ENCODE assay signal across 11 cellular contexts in genomic region chr3:50671331-50671730, GRCh38. TPM values are rescaled to one million over a fixed set of nuclear protein-coding genes. Genes with fewer than 3 reads are reported as not detected.
DNase-seq lines count a peak whose midpoint lies in the region; ATAC-seq, FAIRE-seq and TF ChIP-seq lines count a peak whose summit lies in the region.
"Had no signal": no experiment of that assay in that cellular context is flagged by ENCODE, and none has a peak within 500 bp of the region (broad histone marks: within the 10 kb centered on the region; RNA-seq: fewer than 3 reads in every experiment).

No MANE protein-coding gene starts in this region.

- 14% methylated on average over 4 of the region's 4 CpGs for WGBS in HepG2 (ENCODE audit: low lambda C conversion rate)
- 46% methylated on average over 4 of the region's 4 CpGs for WGBS in right lobe of liver (ENCODE audit: insufficient coverage, low coverage, low lambda C conversion rate, missing lambda C conversion rate)
- 69 to 71% methylated on average over 4 of the region's 4 CpGs for WGBS in lower leg skin, 2 donors

- no peaks in the 10 kb centered on the region for H3K79me2 ChIP-seq in HepG2 (ENCODE audit: insufficient read depth, low read length)
- H3K79me2 ChIP-seq in PC-3 (ENCODE audit: low read length) = no peaks in the 10 kb centered on the region

- H3K9ac ChIP-seq in HepG2 (ENCODE audit: insufficient read depth, low read depth, low read length) = no peak overlapping the region
- no peak overlapping the region for H3K9ac ChIP-seq in PC-3 (ENCODE audit: low read length)

- intact Hi-C loops in HepG2 (cut with micrococcal nuclease; ENCODE audit: unreplicated experiment) = no loop called here
- intact Hi-C loops in right lobe of liver (cut with DNase I) = no loop called here
- intact Hi-C loops in PC-3 (cut with micrococcal nuclease) = loop anchor here (5.0 kb wide), 1 partner anchor 54 kb away; the partner anchor contains the start of gene MAPKAPK3
- intact Hi-C loops in gastrocnemius medialis (cut with DNase I; ENCODE audit: low total_unique reads) = loop anchor here (10.0 kb wide), 1 partner anchor 107 kb away; the partner anchor contains the start of genes C3orf18 and HEMK1
- intact Hi-C loops in lower leg skin (cut with DNase I; ENCODE audit: low total_unique reads) = no loop called here

- H3K4me2 ChIP-seq in HepG2 (ENCODE audit: low read depth, low read length) (no peak overlapping the region), PC-3 (ENCODE audit: low read length) (0 out of 2 replicates have a peak overlapping the region, but pooled peaks have one; percentile 14)

- H3K4me3 ChIP-seq in HepG2 (replicated peaks in 1 of 3; ENCODE audit: insufficient read depth in 1 of 3, low read depth in 2 of 3, low read length in 3 of 3) (no peak overlapping the region), right lobe of liver (no peak overlapping the region), PC-3 (ENCODE audit: low read length) (no peak overlapping the region), gastrocnemius medialis (no peak overlapping the region), lower leg skin (ENCODE audit: low read depth, poor library complexity, severe bottlenecking) (no peak overlapping the region)
- H3K4me3 ChIP-seq: testis had no signal

- no peaks in the 10 kb centered on the region for H3K36me3 ChIP-seq in HepG2 (replicated peaks in 1 of 2; ENCODE audit: control insufficient read depth in 1 of 2, insufficient read depth in 2 of 2, low read length in 2 of 2)
- no peaks in the 10 kb centered on the region for H3K36me3 ChIP-seq in right lobe of liver
- no peaks in the 10 kb centered on the region for H3K36me3 ChIP-seq in PC-3 (ENCODE audit: low read depth, low read length)
- no peaks in the 10 kb centered on the region for H3K36me3 ChIP-seq in gastrocnemius medialis

- TF ChIP-seq POLR2A in HepG2 (IDR thresholded peaks at IDR 0.05; ENCODE audit: insufficient read depth in 1 of 2, low read depth in 2 of 2, low read length in 2 of 2) (no peak), right lobe of liver (IDR thresholded peaks at IDR 0.05) (no peak), gastrocnemius medialis (IDR thresholded peaks at IDR 0.05) (no peak), lower leg skin (IDR thresholded peaks at IDR 0.05) (no peak)

- H4K20me1 ChIP-seq in HepG2 (ENCODE audit: insufficient read depth, low read length) = peaks cover 8% of the 10 kb centered on the region; the same call in 1 of the 2 replicates
- H4K20me1 ChIP-seq in PC-3 (ENCODE audit: low read length) = peaks cover 3% of the 10 kb centered on the region; the same call in 1 of the 2 replicates

- H3K27ac ChIP-seq in HepG2 (ENCODE audit: extremely low read length, insufficient read depth, low read length) (no peak overlapping the region), right lobe of liver (no peak overlapping the region), PC-3 (ENCODE audit: low read length) (no peak overlapping the region), gastrocnemius medialis (no peak overlapping the region)
- H3K27ac ChIP-seq: testis had no signal

- TF ChIP-seq EP300 in HepG2 (IDR thresholded peaks at IDR 0.05; ENCODE audit: low read depth in 2 of 2, low read length in 2 of 2) = no peak
- no peak for TF ChIP-seq EP300 in HepG2 (CRISPR knock-in tag; IDR thresholded peaks at IDR 0.05; ENCODE audit: borderline replicate concordance)

- BruUV-seq in HepG2 (replicated peaks; lab: Mats Ljungman, UMichigan) (no TSS peak), PC-3 (replicated peaks; lab: Mats Ljungman, UMichigan) (no TSS peak)

- no peak for TF ChIP-seq CTCF in HepG2 (CRISPR knock-in tag; IDR thresholded peaks at IDR 0.05)
- TF ChIP-seq CTCF in right lobe of liver (IDR thresholded peaks at IDR 0.05) = no peak
- no peak for TF ChIP-seq CTCF in PC-3 (conservative IDR thresholded peaks at IDR 0.05; ENCODE audit: low read depth, low read length)
- TF ChIP-seq CTCF in gastrocnemius medialis (IDR thresholded peaks at IDR 0.05 in 4 of 5, conservative IDR thresholded peaks at IDR 0.05 in 1 of 5) = no peak
- TF ChIP-seq CTCF in lower leg skin (IDR thresholded peaks at IDR 0.05) = no peak

- H3F3A ChIP-seq in PC-3 (ENCODE audit: low read length, unreplicated experiment) = no peaks in the 10 kb centered on the region

- H3K9me2 ChIP-seq in PC-3 (replicated peaks; ENCODE audit: low read length) = no peaks in the 10 kb centered on the region

- H3K4me1 ChIP-seq in HepG2 (ENCODE audit: insufficient read depth, low read length) (no peaks in the 10 kb centered on the region), right lobe of liver (peaks cover 0 to 7% (median 0%) of the 10 kb centered on the region in 4 donors), PC-3 (ENCODE audit: insufficient read depth, low read length) (peaks cover 14% of the 10 kb centered on the region), gastrocnemius medialis (peaks cover 3 to 4% of the 10 kb centered on the region in 2 donors)
- H3K4me1 ChIP-seq: testis had no signal

- in situ Hi-C loops in HepG2 (cut with HindIII; ENCODE audit: extremely low pct_ligation_motif_present, low pct_unique_long_range_greater_than_20kb) (no loop called here), gastrocnemius medialis (cut with MboI; ENCODE audit: low sequenced_read_pairs in 4 of 4) (no loop called here)

- POLR2A ChIA-PET in HepG2 (lab: Yijun Ruan, JAX) (no interaction called here), PC-3 (lab: Charles Lee; ENCODE audit: unreplicated experiment) (no interaction called here)

- H3K9me3 ChIP-seq in HepG2 (ENCODE audit: low read length) (no peaks in the 10 kb centered on the region), right lobe of liver (no peaks in the 10 kb centered on the region), PC-3 (ENCODE audit: low read length) (no peaks in the 10 kb centered on the region), gastrocnemius medialis (no peaks in the 10 kb centered on the region)
- H3K9me3 ChIP-seq: testis had no signal

- no peak for FAIRE-seq in HepG2 (lab: Jason Lieb, UNC)
- peak; percentile 65 for FAIRE-seq in urothelium cell line (lab: Jason Lieb, UNC)

- H3K27me3 ChIP-seq in HepG2 (ENCODE audit: control insufficient read depth in 1 of 2, insufficient read depth in 2 of 2, low read length in 2 of 2) (peaks cover 6 to 66% of the 10 kb centered on the region in 2 experiments; a peak in 4 of 5 replicates), right lobe of liver (peaks cover 0 to 6% of the 10 kb centered on the region in 2 donors), PC-3 (ENCODE audit: low read length) (peaks cover 40% of the 10 kb centered on the region), gastrocnemius medialis (peaks cover 3 to 7% (median 4%) of the 10 kb centered on the region in 3 donors)
- H3K27me3 ChIP-seq: testis had no signal

- no peak for TF ChIP-seq RAD21 in HepG2 (CRISPR knock-in tag; IDR thresholded peaks at IDR 0.05)

- no peak overlapping the region for H2AFZ ChIP-seq in HepG2 (ENCODE audit: low read length)
- H2AFZ ChIP-seq in PC-3 (ENCODE audit: low read length) = no peak overlapping the region

- DNase-seq in HepG2 (ENCODE audit: low spot score) = no peak
- DNase-seq in right lobe of liver = no peak
- peak; percentile 89 for DNase-seq in PC-3
- DNase-seq in fibroblast of peridontal ligament (ENCODE audit: extremely low read depth) = peak; percentile 83
- DNase-seq in urothelium cell line (ENCODE audit: low spot score) = peak; percentile 88
- no peak for DNase-seq in gastrocnemius medialis
- no peak for DNase-seq in lower leg skin (ENCODE audit: low spot score in 2 of 2)
- no peak for DNase-seq in activated CD4-positive, alpha-beta T cell treated with anti-CD3 and anti-CD28 coated beads for 48 hours
- DNase-seq: CD4-positive, CD25-positive, alpha-beta regulatory T cell; testis had no signal

- CTCF ChIA-PET in HepG2 (lab: Yijun Ruan, JAX; ENCODE audit: low intra/inter-chr PET ratio, low total read pairs) (no interaction called here), PC-3 (lab: Charles Lee) (interaction anchor here (1.0 kb wide), 2 partner anchors 18 to 54 kb away, joined by 3 read pairs; partner anchors contain the start of gene MAPKAPK3)

- no peak for ATAC-seq in HepG2
- no peak for ATAC-seq in right lobe of liver
- peak; percentile 86 for ATAC-seq in PC-3
- ATAC-seq in gastrocnemius medialis = no peak
- ATAC-seq: sciatic nerve had no signal

RNA-seq across cellular contexts. Expression of gene DOCK3, which starts 3.4 kb away (rescaled TPM):
- total RNA-seq in HepG2 (2016; rRNA removed; fragmentation: Illumina TruSeq; extraction: Trizol) = not detected in 2 replicates
- not detected in 2 replicates for total RNA-seq in HepG2 (2016; cell fraction: cytosol; rRNA removed; fragmentation: Illumina TruSeq; extraction: Trizol; ENCODE audit: low read depth)
- 0.03 TPM in 1 of 2 replicates, not detected in the other for total RNA-seq in HepG2 (2016; cell fraction: insoluble cytoplasmic fraction; rRNA removed; fragmentation: Illumina TruSeq; extraction: Trizol)
- total RNA-seq in HepG2 (2016; cell fraction: membrane; rRNA removed; fragmentation: Illumina TruSeq; extraction: Trizol) = not detected in 2 replicates
- total RNA-seq in HepG2 (2016; cell fraction: nucleus; rRNA removed; fragmentation: Illumina TruSeq; extraction: Trizol) = not detected in 2 replicates
- not detected in 2 replicates for polyA plus RNA-seq in HepG2 (2011; rRNA removed)
- under 0.01 TPM in 1 of 2 replicates, not detected in the other for polyA plus RNA-seq in HepG2 (2011; cell fraction: cytosol; rRNA removed)
- 0.02 TPM in 1 of 2 replicates, not detected in the other for polyA plus RNA-seq in HepG2 (2011; cell fraction: nucleus; rRNA removed)
- 0.01 and 0.04 TPM in 2 replicates for polyA plus RNA-seq in HepG2 (2012)
- polyA plus RNA-seq in HepG2 (2016; cell fraction: cytosol; fragmentation: Illumina TruSeq; extraction: Trizol; ENCODE audit: low read depth) = 0.01 TPM in 1 of 2 replicates, not detected in the other
- not detected in 2 replicates for polyA plus RNA-seq in HepG2 (2016; cell fraction: insoluble cytoplasmic fraction; fragmentation: Illumina TruSeq; extraction: Trizol; ENCODE audit: low read depth)
- polyA plus RNA-seq in HepG2 (2016; cell fraction: membrane; fragmentation: Illumina TruSeq; extraction: Trizol; ENCODE audit: low read depth) = not detected in 2 replicates
- not detected in 2 replicates for polyA plus RNA-seq in HepG2 (2016; cell fraction: nucleus; fragmentation: Illumina TruSeq; extraction: Trizol; ENCODE audit: insufficient read depth, low read depth)
- 0.63 TPM in 1 of 2 replicates, not detected in the other for polyA minus RNA-seq in HepG2 (2011; rRNA and poly(A)+ RNA removed; ENCODE audit: low replicate concordance)
- not detected in 2 replicates for polyA minus RNA-seq in HepG2 (2011; cell fraction: cytosol; rRNA and poly(A)+ RNA removed)
- polyA minus RNA-seq in HepG2 (2011; cell fraction: nucleus; rRNA and poly(A)+ RNA removed) = under 0.01 TPM in 1 of 2 replicates, not detected in the other
- total RNA-seq in right lobe of liver = under 1 TPM in 3 of 6 experiments, not detected in 3; 0.04 to 0.06 (median 0.06) TPM
- total RNA-seq in PC-3 (2014; rRNA removed) = under 0.01 and 0.15 TPM in 2 replicates
- total RNA-seq in gastrocnemius medialis = 1 to 10 TPM in 1 of 4 donors, under 1 TPM in 3; 0.61 to 3.1 (median 0.73) TPM
- 1 to 10 TPM; 2.0 to 4.5 (median 3.0) TPM for total RNA-seq in lower leg skin

RNA-seq across cellular contexts. Expression of gene MAPKAPK3, which starts 54.4 kb away (rescaled TPM):
- total RNA-seq in HepG2 (2016; rRNA removed; fragmentation: Illumina TruSeq; extraction: Trizol) (41.2 and 48.5 TPM in 2 replicates), right lobe of liver (10 to 100 TPM; 16.6 to 21.4 (median 18.6) TPM), PC-3 (2014; rRNA removed) (142 and 174 TPM in 2 replicates), gastrocnemius medialis (100 to 1,000 TPM; 235 to 466 (median 387) TPM), lower leg skin (100 to 1,000 TPM in 2 of 4 donors, 10 to 100 TPM in 2; 65.2 to 128 (median 91.7) TPM)
- total RNA-seq in HepG2 (2016; cell fraction: cytosol; rRNA removed; fragmentation: Illumina TruSeq; extraction: Trizol; ENCODE audit: low read depth) = 18.9 and 21.3 TPM in 2 replicates
- 40.5 and 43.9 TPM in 2 replicates for total RNA-seq in HepG2 (2016; cell fraction: insoluble cytoplasmic fraction; rRNA removed; fragmentation: Illumina TruSeq; extraction: Trizol)
- total RNA-seq in HepG2 (2016; cell fraction: membrane; rRNA removed; fragmentation: Illumina TruSeq; extraction: Trizol) = 51.7 and 60.5 TPM in 2 replicates
- 21.2 and 24.7 TPM in 2 replicates for total RNA-seq in HepG2 (2016; cell fraction: nucleus; rRNA removed; fragmentation: Illumina TruSeq; extraction: Trizol)
- 39.9 and 46.2 TPM in 2 replicates for polyA plus RNA-seq in HepG2 (2011; rRNA removed)
- polyA plus RNA-seq in HepG2 (2011; cell fraction: cytosol; rRNA removed) = 40.2 and 41.3 TPM in 2 replicates
- polyA plus RNA-seq in HepG2 (2011; cell fraction: nucleus; rRNA removed) = 23.0 and 28.1 TPM in 2 replicates
- 21.8 and 22.2 TPM in 2 replicates for polyA plus RNA-seq in HepG2 (2012)
- polyA plus RNA-seq in HepG2 (2016; cell fraction: cytosol; fragmentation: Illumina TruSeq; extraction: Trizol; ENCODE audit: low read depth) = 23.5 and 31.3 TPM in 2 replicates
- 53.8 and 56.3 TPM in 2 replicates for polyA plus RNA-seq in HepG2 (2016; cell fraction: insoluble cytoplasmic fraction; fragmentation: Illumina TruSeq; extraction: Trizol; ENCODE audit: low read depth)
- 50.2 and 54.3 TPM in 2 replicates for polyA plus RNA-seq in HepG2 (2016; cell fraction: membrane; fragmentation: Illumina TruSeq; extraction: Trizol; ENCODE audit: low read depth)
- 31.0 and 31.6 TPM in 2 replicates for polyA plus RNA-seq in HepG2 (2016; cell fraction: nucleus; fragmentation: Illumina TruSeq; extraction: Trizol; ENCODE audit: insufficient read depth, low read depth)
- 48.5 and 89.7 TPM in 2 replicates for polyA minus RNA-seq in HepG2 (2011; rRNA and poly(A)+ RNA removed; ENCODE audit: low replicate concordance)
- 15.7 and 16.5 TPM in 2 replicates for polyA minus RNA-seq in HepG2 (2011; cell fraction: cytosol; rRNA and poly(A)+ RNA removed)
- polyA minus RNA-seq in HepG2 (2011; cell fraction: nucleus; rRNA and poly(A)+ RNA removed) = 13.4 and 16.9 TPM in 2 replicates

RNA-seq across cellular contexts. Expression of gene CISH, which starts 59.8 kb away (rescaled TPM):
- total RNA-seq in HepG2 (2016; rRNA removed; fragmentation: Illumina TruSeq; extraction: Trizol) (0.73 and 0.91 TPM in 2 replicates), right lobe of liver (10 to 100 TPM in 4 of 6 experiments, 1 to 10 TPM in 2; 5.3 to 28.1 (median 17.8) TPM), PC-3 (2014; rRNA removed) (1.6 and 2.3 TPM in 2 replicates), gastrocnemius medialis (10 to 100 TPM in 2 of 4 donors, 1 to 10 TPM in 2; 3.3 to 50.5 (median 20.3) TPM), lower leg skin (10 to 100 TPM; 10.4 to 14.5 (median 12.9) TPM)
- total RNA-seq in HepG2 (2016; cell fraction: cytosol; rRNA removed; fragmentation: Illumina TruSeq; extraction: Trizol; ENCODE audit: low read depth) = 0.20 and 0.44 TPM in 2 replicates
- 0.82 and 1.2 TPM in 2 replicates for total RNA-seq in HepG2 (2016; cell fraction: insoluble cytoplasmic fraction; rRNA removed; fragmentation: Illumina TruSeq; extraction: Trizol)
- 1.2 and 1.4 TPM in 2 replicates for total RNA-seq in HepG2 (2016; cell fraction: membrane; rRNA removed; fragmentation: Illumina TruSeq; extraction: Trizol)
- 0.81 and 0.85 TPM in 2 replicates for total RNA-seq in HepG2 (2016; cell fraction: nucleus; rRNA removed; fragmentation: Illumina TruSeq; extraction: Trizol)
- 1.5 and 2.8 TPM in 2 replicates for polyA plus RNA-seq in HepG2 (2011; rRNA removed)
- polyA plus RNA-seq in HepG2 (2011; cell fraction: cytosol; rRNA removed) = 1.5 and 1.7 TPM in 2 replicates
- polyA plus RNA-seq in HepG2 (2011; cell fraction: nucleus; rRNA removed) = 4.4 and 7.4 TPM in 2 replicates
- polyA plus RNA-seq in HepG2 (2012) = 2.1 and 2.9 TPM in 2 replicates
- 0.21 and 0.27 TPM in 2 replicates for polyA plus RNA-seq in HepG2 (2016; cell fraction: cytosol; fragmentation: Illumina TruSeq; extraction: Trizol; ENCODE audit: low read depth)
- polyA plus RNA-seq in HepG2 (2016; cell fraction: insoluble cytoplasmic fraction; fragmentation: Illumina TruSeq; extraction: Trizol; ENCODE audit: low read depth) = 1.9 and 2.2 TPM in 2 replicates
- 0.84 and 1.0 TPM in 2 replicates for polyA plus RNA-seq in HepG2 (2016; cell fraction: membrane; fragmentation: Illumina TruSeq; extraction: Trizol; ENCODE audit: low read depth)
- polyA plus RNA-seq in HepG2 (2016; cell fraction: nucleus; fragmentation: Illumina TruSeq; extraction: Trizol; ENCODE audit: insufficient read depth, low read depth) = 1.9 and 3.2 TPM in 2 replicates
- polyA minus RNA-seq in HepG2 (2011; rRNA and poly(A)+ RNA removed; ENCODE audit: low replicate concordance) = 1.9 and 6.3 TPM in 2 replicates
- polyA minus RNA-seq in HepG2 (2011; cell fraction: cytosol; rRNA and poly(A)+ RNA removed) = 1.6 and 2.8 TPM in 2 replicates
- polyA minus RNA-seq in HepG2 (2011; cell fraction: nucleus; rRNA and poly(A)+ RNA removed) = 2.6 and 4.6 TPM in 2 replicates

Comparison
In these comparisons a context has a peak if more than half of its experiments do, and no peak if none do; other contexts are left out.
1. DNase-seq: peak in PC-3 (single experiment), fibroblast of peridontal ligament (single experiment) and urothelium cell line (single experiment); none in HepG2 (single experiment), right lobe of liver (0 of 3), gastrocnemius medialis (0 of 2), lower leg skin (0 of 2) and activated CD4-positive, alpha-beta T cell treated with anti-CD3 and anti-CD28 coated beads for 48 hours (single experiment).
2. intact Hi-C loops: an anchor here in PC-3 (5.0 kb wide) and gastrocnemius medialis (10.0 kb wide); none called in HepG2, right lobe of liver and lower leg skin.